In genomic region chrX:16827225-16827624, GRCh38 we compare ENCODE assay signal across 13 cellular contexts. TPM values are rescaled to one million over a fixed set of nuclear protein-coding genes. Genes with fewer than 3 reads are reported as not detected.
DNase-seq lines count a peak whose midpoint lies in the region; ATAC-seq and TF ChIP-seq lines count a peak whose summit lies in the region.
"Had no signal": no experiment of that assay in that cellular context is flagged by ENCODE, and none has a peak within 500 bp of the region (broad histone marks: within the 10 kb centered on the region; RNA-seq: fewer than 3 reads in every experiment).

No MANE protein-coding gene starts in this region.

- peaks cover 2% of the 10 kb centered on the region for H3K4me1 ChIP-seq in fibroblast of lung (ENCODE audit: control insufficient read depth, extremely low read depth, insufficient read depth, low read length)
- H3K4me1 ChIP-seq in psoas muscle: peaks cover 7% of the 10 kb centered on the region
- H3K4me1 ChIP-seq in HAP-1: peaks cover 6% of the 10 kb centered on the region; the same call in 1 of the 2 replicates
- peaks cover 0 to 6% of the 10 kb centered on the region in 2 donors for H3K4me1 ChIP-seq in thyroid gland
- H3K4me1 ChIP-seq: BE2C, parathyroid adenoma had no signal

- peak in 3 of 4 donors; percentile 32 to 51 (median 47) for ATAC-seq in psoas muscle
- no peak for ATAC-seq in HG02623 (IDR thresholded peaks at IDR 0.05; ENCODE audit: unreplicated experiment)

- no peaks in the 10 kb centered on the region for H3K79me2 ChIP-seq in fibroblast of lung (ENCODE audit: control insufficient read depth, insufficient read depth, low read length)
- H3K79me2 ChIP-seq: parathyroid adenoma had no signal

- in situ Hi-C loops in HAP-1 (cut with MboI; ENCODE audit: low sequenced_read_pairs): no loop called here

- H4K20me1 ChIP-seq in fibroblast of lung (ENCODE audit: control insufficient read depth, extremely low read depth, insufficient read depth, low read length): no peaks in the 10 kb centered on the region

- H2AFZ ChIP-seq in fibroblast of lung (ENCODE audit: low read length): no peak overlapping the region
- H2AFZ ChIP-seq: parathyroid adenoma had no signal

- 75 to 91% (median 85%) methylated on average over 2 of the region's 2 CpGs for WGBS in psoas muscle, 3 donors
- 71 to 88% methylated on average over 2 of the region's 2 CpGs for whole genome bisulfite sequencing in thyroid gland, 2 donors

- H3K27ac ChIP-seq in VCaP (peak overlapping the region; percentile 41; the same call in 1 of the 2 replicates), fibroblast of lung (ENCODE audit: insufficient read depth, low read length) (peak overlapping the region; percentile 52), psoas muscle (peak overlapping the region; percentile 61), thyroid gland (no peak overlapping the region)

- H3K36me3 ChIP-seq in fibroblast of lung (ENCODE audit: control insufficient read depth, insufficient read depth, low read length) (peaks cover 3% of the 10 kb centered on the region), psoas muscle (ENCODE audit: insufficient read depth in 1 of 2, low read depth in 1 of 2) (peaks cover 0 to 47% of the 10 kb centered on the region in 2 donors), HAP-1 (replicated peaks) (peaks cover 69% of the 10 kb centered on the region), thyroid gland (peaks cover 0 to 11% of the 10 kb centered on the region in 2 donors)

- TF ChIP-seq POLR2A in thyroid gland (IDR thresholded peaks at IDR 0.05): no peak

- TF ChIP-seq CTCF in VCaP (conservative IDR thresholded peaks at IDR 0.05): no peak
- no peak for TF ChIP-seq CTCF in fibroblast of lung (conservative IDR thresholded peaks at IDR 0.05 in 1 of 2, IDR thresholded peaks at IDR 0.05 in 1 of 2; ENCODE audit: low read depth in 1 of 2, low read length in 2 of 2)
- no peak for TF ChIP-seq CTCF in psoas muscle (IDR thresholded peaks at IDR 0.05)
- TF ChIP-seq CTCF in GM10266 (IDR thresholded peaks at IDR 0.05; ENCODE audit: control insufficient read depth, insufficient read depth, low read depth, missing control alignments): no peak
- no peak for TF ChIP-seq CTCF in thyroid gland (IDR thresholded peaks at IDR 0.05)

- H3K9me3 ChIP-seq in fibroblast of lung (ENCODE audit: control insufficient read depth, insufficient read depth, low read depth, low read length): no peaks in the 10 kb centered on the region
- no peaks in the 10 kb centered on the region for H3K9me3 ChIP-seq in psoas muscle
- no peaks in the 10 kb centered on the region for H3K9me3 ChIP-seq in HAP-1
- no peaks in the 10 kb centered on the region for H3K9me3 ChIP-seq in thyroid gland
- H3K9me3 ChIP-seq: BE2C had no signal

- DNase-seq in EH (ENCODE audit: low read depth): peak; percentile 35
- DNase-seq in fibroblast of lung (ENCODE audit: low read depth in 2 of 2): peak in 1 of 2 donors; percentile 76
- DNase-seq in psoas muscle: no peak
- no peak for DNase-seq in HAP-1 (ENCODE audit: low spot score in 2 of 2)
- DNase-seq in GM10266 (ENCODE audit: extremely low spot score): no peak
- no peak for DNase-seq in thyroid gland
- DNase-seq: activated naive CD4-positive, alpha-beta T cell treated with anti-CD3 and anti-CD28 coated beads, Interleukin-2, amount 10 ng/mL, durations not matched to agents 7 days and 5 days; BE2C; cerebellar nuclear complex; erythroblast had no signal

- H3K4me3 ChIP-seq in fibroblast of lung (replicated peaks in 1 of 4; ENCODE audit: control extremely low read depth in 1 of 4, insufficient read depth in 1 of 4, low read depth in 3 of 4, low read length in 4 of 4) (no peak overlapping the region), psoas muscle (no peak overlapping the region), HAP-1 (no peak overlapping the region), thyroid gland (replicated peaks in 1 of 3) (no peak overlapping the region)

- no peaks in the 10 kb centered on the region for H3K27me3 ChIP-seq in fibroblast of lung (ENCODE audit: control insufficient read depth, insufficient read depth, low read length)
- H3K27me3 ChIP-seq in psoas muscle (ENCODE audit: insufficient read depth in 3 of 3, low read length in 2 of 3): no peaks in the 10 kb centered on the region
- no peaks in the 10 kb centered on the region for H3K27me3 ChIP-seq in HAP-1 (ENCODE audit: low read depth)
- H3K27me3 ChIP-seq in thyroid gland: no peaks in the 10 kb centered on the region
- H3K27me3 ChIP-seq: BE2C had no signal

- intact Hi-C loops in psoas muscle (cut with DNase I) (loop anchor here in 1 of 2 donors (5.0 kb wide), 1 partner anchor 220 kb away; no protein-coding TSS in a partner anchor), thyroid gland (cut with DNase I) (no loop called here)

- H3K9ac ChIP-seq in fibroblast of lung (ENCODE audit: insufficient read depth, low read length): no peak overlapping the region
- H3K9ac ChIP-seq: parathyroid adenoma had no signal

- no peak overlapping the region for H3K4me2 ChIP-seq in fibroblast of lung (ENCODE audit: extremely low read depth, insufficient read depth, low read length)

RNA-seq across cellular contexts. Expression of gene TXLNG, which starts 41.0 kb away (rescaled TPM):
- 11.6 and 18.0 TPM in 2 replicates for total RNA-seq in fibroblast of lung
- polyA plus RNA-seq in fibroblast of lung: 9.0 and 17.1 TPM in 2 replicates
- 5.6 and 10.4 TPM in 2 replicates for polyA plus RNA-seq in fibroblast of lung (2012)
- 1.1 and 3.9 TPM in 2 replicates for polyA minus RNA-seq in fibroblast of lung (ENCODE audit: low replicate concordance)
- 10 to 100 TPM in 1 of 4 donors, 1 to 10 TPM in 3; 6.3 to 10.1 (median 9.4) TPM for total RNA-seq in psoas muscle
- 1 to 10 TPM; 5.6 to 8.1 (median 7.6) TPM for polyA plus RNA-seq in psoas muscle
- total RNA-seq in thyroid gland: 10 to 100 TPM; 14.7 to 17.9 (median 16.3) TPM

RNA-seq across cellular contexts. Expression of gene RBBP7, which starts 42.9 kb away (rescaled TPM):
- total RNA-seq in fibroblast of lung: 142 and 174 TPM in 2 replicates
- polyA plus RNA-seq in fibroblast of lung: 149 and 213 TPM in 2 replicates
- 123 and 213 TPM in 2 replicates for polyA plus RNA-seq in fibroblast of lung (2012)
- 102 and 125 TPM in 2 replicates for polyA minus RNA-seq in fibroblast of lung (ENCODE audit: low replicate concordance)
- total RNA-seq in psoas muscle: 100 to 1,000 TPM in 1 of 4 donors, 10 to 100 TPM in 3; 81.1 to 107 (median 90.5) TPM
- 100 to 1,000 TPM in 2 of 3 donors, 10 to 100 TPM in 1; 85.0 to 139 (median 111) TPM for polyA plus RNA-seq in psoas muscle
- 10 to 100 TPM; 80.5 to 89.3 (median 86.3) TPM for total RNA-seq in thyroid gland

Comparison
In these comparisons a context has a peak if more than half of its experiments do, and no peak if none do; other contexts are left out.
1. H3K27ac ChIP-seq: peak in VCaP (single experiment), fibroblast of lung (single experiment) and psoas muscle (single experiment); none in thyroid gland (0 of 3).